25 cellular contexts compared by ENCODE assay signal in genomic region chr7:79658304-79658703, GRCh38.
"Had no signal": no experiment of that assay in that cellular context is flagged by ENCODE, and none has a peak within 500 bp of the region (broad histone marks: within the 10 kb centered on the region; RNA-seq: fewer than 3 reads in every experiment).

No MANE protein-coding gene starts in this region.

- H3K27ac ChIP-seq: brain microvascular endothelial cell, cardiac muscle cell, Peyer's patch, SJSA1 had no signal

- H3K27ac Mint-ChIP-seq: activated B cell treated with CpG ODN at 0.5 μM for 24 hours; activated CD4-positive, alpha-beta T cell treated with anti-CD3 and anti-CD28 coated beads, Interleukin-2, amount 10 ng/mL, durations not matched to agents 24 days and 14 days; activated CD8-positive, alpha-beta memory T cell treated with anti-CD3 and anti-CD28 coated beads, Interleukin-2, amount 10 ng/mL, durations not matched to agents 7 days and 5 days; activated naive CD8-positive, alpha-beta T cell; activated T-cell treated with anti-CD3 and anti-CD28 coated beads, Interleukin-2, amount 50 U/mL, for 24 hours; activated T-helper 1 cell treated with anti-CD3 and anti-CD28 coated beads, Interleukin-12 subunit alpha, Interleukin-12 subunit beta, Interleukin-2, Interleukin-4 antibody, amounts not matched to agents 30 ng/mL and 10 ng/mL and 1 ng/mL, durations not matched to agents 14 hours and 24 hours and 36 hours; T-helper 17 cell had no signal

- H3K4me3 Mint-ChIP-seq: activated B cell treated with CpG ODN at 0.5 μM for 24 hours; activated CD4-positive, alpha-beta T cell treated with anti-CD3 and anti-CD28 coated beads, Interleukin-2, amount 10 ng/mL, durations not matched to agents 24 days and 14 days; activated CD8-positive, alpha-beta memory T cell treated with anti-CD3 and anti-CD28 coated beads, Interleukin-2, amount 10 ng/mL, durations not matched to agents 7 days and 5 days; activated naive CD8-positive, alpha-beta T cell; activated T-cell treated with anti-CD3 and anti-CD28 coated beads, Interleukin-2, amount 50 U/mL, for 24 hours; activated T-helper 1 cell treated with anti-CD3 and anti-CD28 coated beads, Interleukin-12 subunit alpha, Interleukin-12 subunit beta, Interleukin-2, Interleukin-4 antibody, amounts not matched to agents 30 ng/mL and 10 ng/mL and 1 ng/mL, durations not matched to agents 14 hours and 24 hours and 36 hours; T-helper 17 cell had no signal

- H3K4me1 Mint-ChIP-seq: activated B cell treated with CpG ODN at 0.5 μM for 24 hours; activated CD4-positive, alpha-beta T cell treated with anti-CD3 and anti-CD28 coated beads, Interleukin-2, amount 10 ng/mL, durations not matched to agents 24 days and 14 days; activated CD8-positive, alpha-beta memory T cell treated with anti-CD3 and anti-CD28 coated beads, Interleukin-2, amount 10 ng/mL, durations not matched to agents 7 days and 5 days; T-helper 17 cell had no signal

- H3K4me1 ChIP-seq: Peyer's patch, SJSA1 had no signal

- H3K9me3 Mint-ChIP-seq: activated CD4-positive, alpha-beta T cell treated with anti-CD3 and anti-CD28 coated beads, Interleukin-2, amount 10 ng/mL, durations not matched to agents 24 days and 14 days; activated T-helper 1 cell treated with anti-CD3 and anti-CD28 coated beads, Interleukin-12 subunit alpha, Interleukin-12 subunit beta, Interleukin-2, Interleukin-4 antibody, amounts not matched to agents 30 ng/mL and 10 ng/mL and 1 ng/mL, durations not matched to agents 14 hours and 24 hours and 36 hours had no signal

- H3K36me3 Mint-ChIP-seq: activated CD8-positive, alpha-beta memory T cell treated with anti-CD3 and anti-CD28 coated beads, Interleukin-2, amount 10 ng/mL, durations not matched to agents 7 days and 5 days; activated naive CD8-positive, alpha-beta T cell had no signal

- H3K27me3 Mint-ChIP-seq: activated B cell treated with CpG ODN at 0.5 μM for 24 hours; activated CD4-positive, alpha-beta T cell treated with anti-CD3 and anti-CD28 coated beads, Interleukin-2, amount 10 ng/mL, durations not matched to agents 24 days and 14 days; activated CD8-positive, alpha-beta memory T cell treated with anti-CD3 and anti-CD28 coated beads, Interleukin-2, amount 10 ng/mL, durations not matched to agents 7 days and 5 days; activated naive CD8-positive, alpha-beta T cell; activated T-cell treated with anti-CD3 and anti-CD28 coated beads, Interleukin-2, amount 50 U/mL, for 24 hours; T-helper 17 cell had no signal

- DNase-seq: activated B cell treated with CpG ODN at 0.5 μM for 24 hours; activated CD4-positive, alpha-beta T cell treated with anti-CD3 and anti-CD28 coated beads for 1 hour; activated CD4-positive, alpha-beta T cell treated with anti-CD3 and anti-CD28 coated beads, Interleukin-2, amount 10 ng/mL, durations not matched to agents 24 days and 14 days; activated CD4-positive, alpha-beta T cell treated with anti-CD3 and anti-CD28 coated beads, Interleukin-2, amount 50 U/mL, for 48 hours; activated CD8-positive, alpha-beta memory T cell treated with anti-CD3 and anti-CD28 coated beads, Interleukin-2, amount 10 ng/mL, durations not matched to agents 7 days and 5 days; activated effector memory CD4-positive, alpha-beta T cell treated with anti-CD3 and anti-CD28 coated beads, Interleukin-2, amount 50 U/mL, for 16 hours; activated naive CD4-positive, alpha-beta T cell treated with Interleukin-2 at 50 U/mL for 16 hours; activated T-cell treated with anti-CD3 and anti-CD28 coated beads, Interleukin-2, amount 50 U/mL, for 24 hours; amygdala; MM.1S; NCI-H1105; NCI-H1436; NCI-H1694 treated with DMSO at 0.1 percent for 48 hours; NCI-H2029 treated with DMSO at 0.1 percent for 48 hours; NCI-H2171; NCI-H526; Peyer's patch; SHP77; T-helper 17 cell; T-helper 9 cell had no signal

- H3K27me3 ChIP-seq: brain microvascular endothelial cell, cardiac muscle cell, Peyer's patch, SJSA1 had no signal

- H3K36me3 ChIP-seq: brain microvascular endothelial cell, cardiac muscle cell, Peyer's patch, SJSA1 had no signal

- H3K9me3 ChIP-seq: Peyer's patch, SJSA1 had no signal

- H3K4me3 ChIP-seq: cardiac muscle cell, Peyer's patch, SJSA1 had no signal

- ATAC-seq: activated CD8-positive, alpha-beta memory T cell treated with anti-CD3 and anti-CD28 coated beads, Interleukin-2, amount 10 ng/mL, durations not matched to agents 7 days and 5 days; T-helper 17 cell had no signal
